In genomic region chr20:17682103-17682888, GRCh38 we compare ENCODE assay signal across 1 cellular context.
A peak's percentile ranks its signal among the peaks of the same experiment; 100 is the strongest.
TF ChIP-seq lines count a peak whose summit lies in the region.

A gene with protein sequence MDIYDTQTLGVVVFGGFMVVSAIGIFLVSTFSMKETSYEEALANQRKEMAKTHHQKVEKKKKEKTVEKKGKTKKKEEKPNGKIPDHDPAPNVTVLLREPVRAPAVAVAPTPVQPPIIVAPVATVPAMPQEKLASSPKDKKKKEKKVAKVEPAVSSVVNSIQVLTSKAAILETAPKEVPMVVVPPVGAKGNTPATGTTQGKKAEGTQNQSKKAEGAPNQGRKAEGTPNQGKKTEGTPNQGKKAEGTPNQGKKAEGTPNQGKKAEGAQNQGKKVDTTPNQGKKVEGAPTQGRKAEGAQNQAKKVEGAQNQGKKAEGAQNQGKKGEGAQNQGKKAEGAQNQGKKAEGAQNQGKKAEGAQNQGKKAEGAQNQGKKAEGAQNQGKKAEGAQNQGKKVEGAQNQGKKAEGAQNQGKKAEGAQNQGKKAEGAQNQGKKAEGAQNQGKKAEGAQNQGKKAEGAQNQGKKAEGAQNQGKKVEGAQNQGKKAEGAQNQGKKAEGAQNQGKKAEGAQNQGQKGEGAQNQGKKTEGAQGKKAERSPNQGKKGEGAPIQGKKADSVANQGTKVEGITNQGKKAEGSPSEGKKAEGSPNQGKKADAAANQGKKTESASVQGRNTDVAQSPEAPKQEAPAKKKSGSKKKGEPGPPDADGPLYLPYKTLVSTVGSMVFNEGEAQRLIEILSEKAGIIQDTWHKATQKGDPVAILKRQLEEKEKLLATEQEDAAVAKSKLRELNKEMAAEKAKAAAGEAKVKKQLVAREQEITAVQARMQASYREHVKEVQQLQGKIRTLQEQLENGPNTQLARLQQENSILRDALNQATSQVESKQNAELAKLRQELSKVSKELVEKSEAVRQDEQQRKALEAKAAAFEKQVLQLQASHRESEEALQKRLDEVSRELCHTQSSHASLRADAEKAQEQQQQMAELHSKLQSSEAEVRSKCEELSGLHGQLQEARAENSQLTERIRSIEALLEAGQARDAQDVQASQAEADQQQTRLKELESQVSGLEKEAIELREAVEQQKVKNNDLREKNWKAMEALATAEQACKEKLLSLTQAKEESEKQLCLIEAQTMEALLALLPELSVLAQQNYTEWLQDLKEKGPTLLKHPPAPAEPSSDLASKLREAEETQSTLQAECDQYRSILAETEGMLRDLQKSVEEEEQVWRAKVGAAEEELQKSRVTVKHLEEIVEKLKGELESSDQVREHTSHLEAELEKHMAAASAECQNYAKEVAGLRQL (N-terminal part only) (minus strand): TSS chr20:17682242. CDS start chr20:17660507, 21,735 bp downstream.

TF ChIP-seq in GM12878, 131 proteins besides CTCF, POLR2A, EP300 and RAD21 (continued from another document and continues in another):
- peak; percentile 82 for TF ChIP-seq TAF1 (IDR thresholded peaks at IDR 0.05; ENCODE audit: borderline replicate concordance, low read depth, low read length)
- TF ChIP-seq ATF7 (IDR thresholded peaks at IDR 0.05; ENCODE audit: low read depth), result no peak
- TF ChIP-seq IRF3 (IDR thresholded peaks at IDR 0.05), result peak; percentile 94
- 0 out of 2 replicates have a peak, but pooled peaks have one; percentile 29 for TF ChIP-seq RUNX3 (IDR thresholded peaks at IDR 0.05; ENCODE audit: low read length)
- TF ChIP-seq RFX5 (IDR thresholded peaks at IDR 0.05; ENCODE audit: low read depth, low read length), result peak; percentile 31; the same call in 1 of the 2 replicates
- no peak for TF ChIP-seq HSF1 (IDR thresholded peaks at IDR 0.05; ENCODE audit: low read depth, low read length)
- TF ChIP-seq SUZ12 (IDR thresholded peaks at IDR 0.05; ENCODE audit: unreplicated experiment), result no peak
- TF ChIP-seq, protein P1, sequence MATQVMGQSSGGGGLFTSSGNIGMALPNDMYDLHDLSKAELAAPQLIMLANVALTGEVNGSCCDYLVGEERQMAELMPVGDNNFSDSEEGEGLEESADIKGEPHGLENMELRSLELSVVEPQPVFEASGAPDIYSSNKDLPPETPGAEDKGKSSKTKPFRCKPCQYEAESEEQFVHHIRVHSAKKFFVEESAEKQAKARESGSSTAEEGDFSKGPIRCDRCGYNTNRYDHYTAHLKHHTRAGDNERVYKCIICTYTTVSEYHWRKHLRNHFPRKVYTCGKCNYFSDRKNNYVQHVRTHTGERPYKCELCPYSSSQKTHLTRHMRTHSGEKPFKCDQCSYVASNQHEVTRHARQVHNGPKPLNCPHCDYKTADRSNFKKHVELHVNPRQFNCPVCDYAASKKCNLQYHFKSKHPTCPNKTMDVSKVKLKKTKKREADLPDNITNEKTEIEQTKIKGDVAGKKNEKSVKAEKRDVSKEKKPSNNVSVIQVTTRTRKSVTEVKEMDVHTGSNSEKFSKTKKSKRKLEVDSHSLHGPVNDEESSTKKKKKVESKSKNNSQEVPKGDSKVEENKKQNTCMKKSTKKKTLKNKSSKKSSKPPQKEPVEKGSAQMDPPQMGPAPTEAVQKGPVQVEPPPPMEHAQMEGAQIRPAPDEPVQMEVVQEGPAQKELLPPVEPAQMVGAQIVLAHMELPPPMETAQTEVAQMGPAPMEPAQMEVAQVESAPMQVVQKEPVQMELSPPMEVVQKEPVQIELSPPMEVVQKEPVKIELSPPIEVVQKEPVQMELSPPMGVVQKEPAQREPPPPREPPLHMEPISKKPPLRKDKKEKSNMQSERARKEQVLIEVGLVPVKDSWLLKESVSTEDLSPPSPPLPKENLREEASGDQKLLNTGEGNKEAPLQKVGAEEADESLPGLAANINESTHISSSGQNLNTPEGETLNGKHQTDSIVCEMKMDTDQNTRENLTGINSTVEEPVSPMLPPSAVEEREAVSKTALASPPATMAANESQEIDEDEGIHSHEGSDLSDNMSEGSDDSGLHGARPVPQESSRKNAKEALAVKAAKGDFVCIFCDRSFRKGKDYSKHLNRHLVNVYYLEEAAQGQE (IDR thresholded peaks at IDR 0.05; ENCODE audit: low read depth, low read length), result no peak
- TF ChIP-seq, protein P2, sequence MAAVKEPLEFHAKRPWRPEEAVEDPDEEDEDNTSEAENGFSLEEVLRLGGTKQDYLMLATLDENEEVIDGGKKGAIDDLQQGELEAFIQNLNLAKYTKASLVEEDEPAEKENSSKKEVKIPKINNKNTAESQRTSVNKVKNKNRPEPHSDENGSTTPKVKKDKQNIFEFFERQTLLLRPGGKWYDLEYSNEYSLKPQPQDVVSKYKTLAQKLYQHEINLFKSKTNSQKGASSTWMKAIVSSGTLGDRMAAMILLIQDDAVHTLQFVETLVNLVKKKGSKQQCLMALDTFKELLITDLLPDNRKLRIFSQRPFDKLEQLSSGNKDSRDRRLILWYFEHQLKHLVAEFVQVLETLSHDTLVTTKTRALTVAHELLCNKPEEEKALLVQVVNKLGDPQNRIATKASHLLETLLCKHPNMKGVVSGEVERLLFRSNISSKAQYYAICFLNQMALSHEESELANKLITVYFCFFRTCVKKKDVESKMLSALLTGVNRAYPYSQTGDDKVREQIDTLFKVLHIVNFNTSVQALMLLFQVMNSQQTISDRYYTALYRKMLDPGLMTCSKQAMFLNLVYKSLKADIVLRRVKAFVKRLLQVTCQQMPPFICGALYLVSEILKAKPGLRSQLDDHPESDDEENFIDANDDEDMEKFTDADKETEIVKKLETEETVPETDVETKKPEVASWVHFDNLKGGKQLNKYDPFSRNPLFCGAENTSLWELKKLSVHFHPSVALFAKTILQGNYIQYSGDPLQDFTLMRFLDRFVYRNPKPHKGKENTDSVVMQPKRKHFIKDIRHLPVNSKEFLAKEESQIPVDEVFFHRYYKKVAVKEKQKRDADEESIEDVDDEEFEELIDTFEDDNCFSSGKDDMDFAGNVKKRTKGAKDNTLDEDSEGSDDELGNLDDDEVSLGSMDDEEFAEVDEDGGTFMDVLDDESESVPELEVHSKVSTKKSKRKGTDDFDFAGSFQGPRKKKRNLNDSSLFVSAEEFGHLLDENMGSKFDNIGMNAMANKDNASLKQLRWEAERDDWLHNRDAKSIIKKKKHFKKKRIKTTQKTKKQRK (IDR thresholded peaks at IDR 0.05; ENCODE audit: low read depth, low read length), result peak; percentile 23; the same call in 1 of the 2 replicates
- TF ChIP-seq PAX5 (IDR thresholded peaks at IDR 0.05; ENCODE audit: borderline replicate concordance, low read depth, low read length), result no peak
- 0 out of 3 replicates have a peak, but pooled peaks have one; percentile 47 for TF ChIP-seq POU2F2 (IDR thresholded peaks at IDR 0.05; ENCODE audit: borderline replicate concordance, low read depth, low read length)
- no peak for TF ChIP-seq NR2C2 (IDR thresholded peaks at IDR 0.05; ENCODE audit: borderline replicate concordance, control insufficient read depth, insufficient read length, low read depth)
- TF ChIP-seq PBX3 (IDR thresholded peaks at IDR 0.05; ENCODE audit: insufficient replicate concordance, low read depth, low read length), result peak; percentile 99
- peak; percentile 63 for TF ChIP-seq LARP7 (IDR thresholded peaks at IDR 0.05)
- TF ChIP-seq BHLHE40 (IDR thresholded peaks at IDR 0.05; ENCODE audit: borderline replicate concordance in 1 of 2, low read depth in 2 of 2, low read length in 1 of 2), result peak; percentile 18 to 33; a peak in 1 of 4 replicates
- peak; percentile 62; the same call in 1 of the 2 replicates for TF ChIP-seq NBN (IDR thresholded peaks at IDR 0.05)
- peak; percentile 76; the same call in 1 of the 2 replicates for TF ChIP-seq ZNF207 (IDR thresholded peaks at IDR 0.05; ENCODE audit: borderline replicate concordance)
- TF ChIP-seq BACH1 (IDR thresholded peaks at IDR 0.05; ENCODE audit: borderline replicate concordance), result peak; percentile 56; the same call in 1 of the 2 replicates
- TF ChIP-seq, protein P3, sequence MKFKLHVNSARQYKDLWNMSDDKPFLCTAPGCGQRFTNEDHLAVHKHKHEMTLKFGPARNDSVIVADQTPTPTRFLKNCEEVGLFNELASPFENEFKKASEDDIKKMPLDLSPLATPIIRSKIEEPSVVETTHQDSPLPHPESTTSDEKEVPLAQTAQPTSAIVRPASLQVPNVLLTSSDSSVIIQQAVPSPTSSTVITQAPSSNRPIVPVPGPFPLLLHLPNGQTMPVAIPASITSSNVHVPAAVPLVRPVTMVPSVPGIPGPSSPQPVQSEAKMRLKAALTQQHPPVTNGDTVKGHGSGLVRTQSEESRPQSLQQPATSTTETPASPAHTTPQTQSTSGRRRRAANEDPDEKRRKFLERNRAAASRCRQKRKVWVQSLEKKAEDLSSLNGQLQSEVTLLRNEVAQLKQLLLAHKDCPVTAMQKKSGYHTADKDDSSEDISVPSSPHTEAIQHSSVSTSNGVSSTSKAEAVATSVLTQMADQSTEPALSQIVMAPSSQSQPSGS (IDR thresholded peaks at IDR 0.05; ENCODE audit: low read length), result no peak
- 0 out of 4 replicates have a peak, but pooled peaks of 1 of the 2 experiments have one; percentile 28 for TF ChIP-seq SRF (IDR thresholded peaks at IDR 0.05; ENCODE audit: low read depth in 2 of 2, low read length in 2 of 2)
- 0 out of 2 replicates have a peak, but pooled peaks have one; percentile 56 for TF ChIP-seq HDGF (IDR thresholded peaks at IDR 0.05)
- no peak for TF ChIP-seq SMAD5 (IDR thresholded peaks at IDR 0.05; ENCODE audit: low read depth)
- TF ChIP-seq YY1 (IDR thresholded peaks at IDR 0.05; ENCODE audit: low read depth, low read length), result peak; percentile 83
- TF ChIP-seq POLR2AphosphoS5 (IDR thresholded peaks at IDR 0.05; ENCODE audit: low read length), result peak; percentile 80
- TF ChIP-seq ZSCAN29 (IDR thresholded peaks at IDR 0.05), result no peak
- TF ChIP-seq CHD2 (IDR thresholded peaks at IDR 0.05; ENCODE audit: borderline replicate concordance, low read depth, low read length), result peak; percentile 97
- peak; percentile 33; the same call in 1 of the 2 replicates for TF ChIP-seq GATAD2B (conservative IDR thresholded peaks at IDR 0.05; ENCODE audit: low read depth)
- peak; percentile 34; the same call in 1 of the 2 replicates for TF ChIP-seq ZNF217 (IDR thresholded peaks at IDR 0.05)
- 0 out of 2 replicates have a peak, but pooled peaks have one; percentile 27 for TF ChIP-seq SMC3 (IDR thresholded peaks at IDR 0.05; ENCODE audit: borderline replicate concordance, low read length)
- TF ChIP-seq ZNF24 (IDR thresholded peaks at IDR 0.05), result peak; percentile 71; the same call in 1 of the 2 replicates
- TF ChIP-seq CBX5 (IDR thresholded peaks at IDR 0.05; ENCODE audit: low read depth), result no peak
- TF ChIP-seq, protein P4, sequence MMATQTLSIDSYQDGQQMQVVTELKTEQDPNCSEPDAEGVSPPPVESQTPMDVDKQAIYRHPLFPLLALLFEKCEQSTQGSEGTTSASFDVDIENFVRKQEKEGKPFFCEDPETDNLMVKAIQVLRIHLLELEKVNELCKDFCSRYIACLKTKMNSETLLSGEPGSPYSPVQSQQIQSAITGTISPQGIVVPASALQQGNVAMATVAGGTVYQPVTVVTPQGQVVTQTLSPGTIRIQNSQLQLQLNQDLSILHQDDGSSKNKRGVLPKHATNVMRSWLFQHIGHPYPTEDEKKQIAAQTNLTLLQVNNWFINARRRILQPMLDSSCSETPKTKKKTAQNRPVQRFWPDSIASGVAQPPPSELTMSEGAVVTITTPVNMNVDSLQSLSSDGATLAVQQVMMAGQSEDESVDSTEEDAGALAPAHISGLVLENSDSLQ (IDR thresholded peaks at IDR 0.05), result peak; percentile 99
- peak; percentile 61 for TF ChIP-seq RELA (IDR thresholded peaks at IDR 0.05; ENCODE audit: borderline replicate concordance, partially characterized antibody)
- TF ChIP-seq NRF1 (conservative IDR thresholded peaks at IDR 0.05; ENCODE audit: low read depth, low read length), result peak; percentile 17; the same call in 1 of the 2 replicates
- peak; percentile 16; the same call in 1 of the 2 replicates for TF ChIP-seq MTA2 (IDR thresholded peaks at IDR 0.05; ENCODE audit: low read depth)
- TF ChIP-seq SP1 (IDR thresholded peaks at IDR 0.05; ENCODE audit: low read depth, low read length), result peak; percentile 98
